Comparison of ENCODE assay signal across 19 cellular contexts in the genomic region with DNA sequence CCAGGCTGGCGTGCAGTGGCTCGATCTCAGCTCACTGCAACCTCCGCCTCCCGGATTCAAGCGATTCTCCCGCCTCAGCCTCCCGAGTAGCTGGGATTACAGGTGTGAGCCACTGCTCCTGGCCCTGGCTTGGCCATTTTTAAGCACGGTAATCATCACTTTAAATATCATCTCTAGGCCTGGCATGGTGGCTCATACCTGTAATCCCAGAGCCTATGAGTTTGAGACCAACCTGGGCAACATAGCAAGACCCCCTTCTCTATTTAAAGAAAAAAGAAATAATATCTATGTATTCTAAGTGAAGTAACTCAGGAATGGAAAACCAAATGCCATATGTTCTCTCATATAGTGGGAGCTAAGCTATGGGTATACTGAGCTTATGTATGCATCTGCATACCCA. TPM values are rescaled to one million over a fixed set of nuclear protein-coding genes. Genes with fewer than 3 reads are reported as not detected.
DNase-seq lines count a peak whose midpoint lies in the region; ATAC-seq, FAIRE-seq and TF ChIP-seq lines count a peak whose summit lies in the region.
"Not testable (repeated sequence)": the region's sequence is repeated elsewhere in the genome, so short reads cannot be mapped to it uniquely, and the experiment has no call there.
"Had no signal": no experiment of that assay in that cellular context is flagged by ENCODE, and none has a peak within 500 bp of the region (broad histone marks: within the 10 kb centered on the region; RNA-seq: fewer than 3 reads in every experiment).

No MANE protein-coding gene starts in this region.

- TF ChIP-seq RAD21 in HepG2 (CRISPR knock-in tag; IDR thresholded peaks at IDR 0.05); liver (IDR thresholded peaks at IDR 0.05): not testable (repeated sequence)

- 84 to 88% methylated on average over 8 of the region's 8 CpGs for WGBS in body of pancreas, 2 donors
- 90% methylated on average over 8 of the region's 8 CpGs for WGBS in esophagus muscularis mucosa
- WGBS in HepG2 (ENCODE audit: low lambda C conversion rate), result 20% methylated on average over 8 of the region's 8 CpGs
- 65% methylated on average over 8 of the region's 8 CpGs for WGBS in liver
- WGBS in right lobe of liver (ENCODE audit: insufficient coverage, low coverage, low lambda C conversion rate, missing lambda C conversion rate), result 44% methylated on average over 8 of the region's 8 CpGs

- H3K27ac ChIP-seq in body of pancreas (peak overlapping the region in 3 of 4 donors; percentile 49 to 78 (median 73)), HepG2 (ENCODE audit: extremely low read length, insufficient read depth, low read length) (peak overlapping the region; percentile 96), liver (ENCODE audit: low read depth in 1 of 2, low read length in 2 of 2) (peak overlapping the region; percentile 84 to 89), right lobe of liver (peak overlapping the region; percentile 71 to 94 (median 90)), subcutaneous abdominal adipose tissue (ENCODE audit: low read depth, low read length) (peak overlapping the region; percentile 98)
- not testable (repeated sequence) for H3K27ac ChIP-seq in esophagus muscularis mucosa (replicated peaks in 1 of 4)

- DNase-seq in adipocyte (ENCODE audit: low read depth); body of pancreas; HepG2 (ENCODE audit: low spot score); right lobe of liver: not testable (repeated sequence)
- DNase-seq in esophagus muscularis mucosa (ENCODE audit: extremely low spot score) (peak; percentile 12), ureter (ENCODE audit: low spot score) (peak; percentile 5)

- H2AFZ ChIP-seq in HepG2 (ENCODE audit: low read length), result not testable (repeated sequence)

- in situ Hi-C loops in HepG2 (cut with HindIII; ENCODE audit: extremely low pct_ligation_motif_present, low pct_unique_long_range_greater_than_20kb), result loop anchor here (10.0 kb wide), 1 partner anchor 47 kb away; a partner anchor contains a TSS

- CTCF ChIA-PET in HepG2 (lab: Yijun Ruan, JAX; ENCODE audit: low intra/inter-chr PET ratio, low total read pairs), result not testable (repeated sequence)

- TF ChIP-seq EP300 in esophagus muscularis mucosa (IDR thresholded peaks at IDR 0.05); HepG2 (IDR thresholded peaks at IDR 0.05; ENCODE audit: low read depth in 2 of 2, low read length in 2 of 2); HepG2 (CRISPR knock-in tag; IDR thresholded peaks at IDR 0.05; ENCODE audit: borderline replicate concordance): not testable (repeated sequence)

- not testable (repeated sequence) for H4K20me1 ChIP-seq in HepG2 (ENCODE audit: insufficient read depth, low read length)

- FAIRE-seq in HepG2 (lab: Jason Lieb, UNC), result not testable (repeated sequence)

- TF ChIP-seq POLR2A in body of pancreas (IDR thresholded peaks at IDR 0.05); esophagus muscularis mucosa (IDR thresholded peaks at IDR 0.05; ENCODE audit: low read depth); HepG2 (IDR thresholded peaks at IDR 0.05; ENCODE audit: insufficient read depth in 1 of 2, low read depth in 2 of 2, low read length in 2 of 2); right lobe of liver (IDR thresholded peaks at IDR 0.05): not testable (repeated sequence)

- peaks cover 96% of the 10 kb centered on the region for H3K79me2 ChIP-seq in HepG2 (ENCODE audit: insufficient read depth, low read length)

- ATAC-seq in body of pancreas, HepG2, right lobe of liver: not testable (repeated sequence)

- H3K4me1 ChIP-seq in adipocyte (ENCODE audit: control insufficient read depth, insufficient read depth, low read length), result peaks cover 46% of the 10 kb centered on the region
- H3K4me1 ChIP-seq in body of pancreas, result peaks cover 46% of the 10 kb centered on the region
- not testable (repeated sequence) for H3K4me1 ChIP-seq in esophagus muscularis mucosa
- H3K4me1 ChIP-seq in HepG2 (ENCODE audit: insufficient read depth, low read length), result peaks cover 42% of the 10 kb centered on the region
- H3K4me1 ChIP-seq in liver (ENCODE audit: control insufficient read depth in 4 of 4, insufficient read depth in 4 of 4, low read length in 3 of 4), result peaks cover 4 to 31% (median 18%) of the 10 kb centered on the region in 4 donors
- H3K4me1 ChIP-seq in right lobe of liver, result peaks cover 0 to 24% (median 6%) of the 10 kb centered on the region in 4 donors
- peaks cover 0 to 37% (median 10%) of the 10 kb centered on the region in 5 donors for H3K4me1 ChIP-seq in subcutaneous abdominal adipose tissue (ENCODE audit: control insufficient read depth in 5 of 5, insufficient read depth in 5 of 5, low read length in 5 of 5)

- H3K4me2 ChIP-seq in HepG2 (ENCODE audit: low read depth, low read length), result peak overlapping the region; percentile 83

- not testable (repeated sequence) for H3K36me3 ChIP-seq in adipocyte (ENCODE audit: control insufficient read depth, insufficient read depth, low read length, severe bottlenecking); body of pancreas (replicated peaks in 1 of 2; ENCODE audit: insufficient read depth in 1 of 2, low read depth in 2 of 2); esophagus muscularis mucosa; HepG2 (replicated peaks in 1 of 2; ENCODE audit: control insufficient read depth in 1 of 2, insufficient read depth in 2 of 2, low read length in 2 of 2); liver (ENCODE audit: control insufficient read depth in 4 of 4, insufficient read depth in 3 of 4, low read depth in 1 of 4, low read length in 3 of 4); right lobe of liver; subcutaneous abdominal adipose tissue (ENCODE audit: control insufficient read depth in 5 of 5, insufficient read depth in 5 of 5, low read length in 5 of 5)

- not testable (repeated sequence) for H3K9me3 ChIP-seq in adipocyte (ENCODE audit: control insufficient read depth, low read length); body of pancreas; esophagus muscularis mucosa; HepG2 (ENCODE audit: low read length); liver (ENCODE audit: control insufficient read depth in 4 of 4, low read length in 3 of 4); right lobe of liver; subcutaneous abdominal adipose tissue (ENCODE audit: control insufficient read depth in 5 of 5, low read length in 5 of 5)

- H3K9ac ChIP-seq in adipocyte (ENCODE audit: low read length) (peak overlapping the region; percentile 42), HepG2 (ENCODE audit: insufficient read depth, low read depth, low read length) (peak overlapping the region; percentile 35; the same call in 1 of the 2 replicates), liver (ENCODE audit: low read depth in 1 of 2, low read length in 2 of 2) (peak overlapping the region in 1 of 2 donors; percentile 25), subcutaneous abdominal adipose tissue (ENCODE audit: low read length in 5 of 5) (peak overlapping the region in 2 of 5 donors; percentile 7 to 68)

- not testable (repeated sequence) for H3K4me3 ChIP-seq in adipocyte (ENCODE audit: low read length); body of pancreas; esophagus muscularis mucosa; subcutaneous abdominal adipose tissue (ENCODE audit: low read depth in 1 of 5, low read length in 5 of 5)
- peak overlapping the region; percentile 62 to 99 (median 75) for H3K4me3 ChIP-seq in HepG2 (replicated peaks in 1 of 3; ENCODE audit: insufficient read depth in 1 of 3, low read depth in 2 of 3, low read length in 3 of 3)
- peak overlapping the region in 1 of 3 donors; percentile 60 for H3K4me3 ChIP-seq in liver (ENCODE audit: low read depth in 1 of 3, low read length in 3 of 3)
- peak overlapping the region in 2 of 3 donors; percentile 50 to 62 for H3K4me3 ChIP-seq in right lobe of liver

- H3K27me3 ChIP-seq in adipocyte (replicated peaks; ENCODE audit: control insufficient read depth, insufficient read depth, low read length); body of pancreas; esophagus muscularis mucosa; HepG2 (ENCODE audit: control insufficient read depth in 1 of 2, insufficient read depth in 2 of 2, low read length in 2 of 2); liver (ENCODE audit: control insufficient read depth in 4 of 4, insufficient read depth in 4 of 4, low read length in 3 of 4); right lobe of liver; subcutaneous abdominal adipose tissue (ENCODE audit: control insufficient read depth in 5 of 5, insufficient read depth in 4 of 5, low read length in 5 of 5): not testable (repeated sequence)

- POLR2A ChIA-PET in HepG2 (lab: Yijun Ruan, JAX), result interaction anchor here (1.2 to 11.5 kb wide), 4 partner anchors 16 to 286 kb away, joined by 4 to 121 read pairs (median 8); a partner anchor contains a TSS

- not testable (repeated sequence) for BruUV-seq in HepG2 (replicated peaks; lab: Mats Ljungman, UMichigan)

- not testable (repeated sequence) for TF ChIP-seq CTCF in body of pancreas (IDR thresholded peaks at IDR 0.05); esophagus muscularis mucosa (IDR thresholded peaks at IDR 0.05); HepG2 (CRISPR knock-in tag; IDR thresholded peaks at IDR 0.05); liver (IDR thresholded peaks at IDR 0.05; ENCODE audit: low read depth, low read length, missing input control); right lobe of liver (IDR thresholded peaks at IDR 0.05)

- intact Hi-C loops in body of pancreas (cut with DNase I); esophagus muscularis mucosa (cut with DNase I); right lobe of liver (cut with DNase I): not testable (repeated sequence)
- intact Hi-C loops in HepG2 (cut with micrococcal nuclease; ENCODE audit: unreplicated experiment), result loop anchor here (2.0 to 10.0 kb wide), 2 partner anchors 47 to 227 kb away; a partner anchor contains a TSS

RNA-seq across cellular contexts. Expression of a gene that starts 4.8 kb away (rescaled TPM):
- total RNA-seq in body of pancreas (1 to 10 TPM; 2.1 to 3.6 TPM), esophagus muscularis mucosa (under 1 TPM in 1 of 4 donors, not detected in 3; under 0.01 TPM), HepG2 (2016; rRNA removed; fragmentation: Illumina TruSeq; extraction: Trizol) (41.9 and 82.0 TPM in 2 replicates), liver (10 to 100 TPM; 28.0 to 31.0 TPM), right lobe of liver (10 to 100 TPM; 12.3 to 54.5 (median 17.5) TPM), ureter (0.08 TPM)
- total RNA-seq in HepG2 (2016; cell fraction: cytosol; rRNA removed; fragmentation: Illumina TruSeq; extraction: Trizol; ENCODE audit: low read depth), result 4.8 and 6.1 TPM in 2 replicates
- total RNA-seq in HepG2 (2016; cell fraction: insoluble cytoplasmic fraction; rRNA removed; fragmentation: Illumina TruSeq; extraction: Trizol), result 38.0 and 82.0 TPM in 2 replicates
- 12.2 and 15.5 TPM in 2 replicates for total RNA-seq in HepG2 (2016; cell fraction: membrane; rRNA removed; fragmentation: Illumina TruSeq; extraction: Trizol)
- total RNA-seq in HepG2 (2016; cell fraction: nucleus; rRNA removed; fragmentation: Illumina TruSeq; extraction: Trizol), result 91.7 and 106 TPM in 2 replicates
- polyA plus RNA-seq in HepG2 (2011; rRNA removed) (22.6 and 25.3 TPM in 2 replicates), liver (10 to 100 TPM; 13.5 to 17.5 TPM)
- 14.6 and 18.2 TPM in 2 replicates for polyA plus RNA-seq in HepG2 (2011; cell fraction: cytosol; rRNA removed)
- 12.6 and 12.7 TPM in 2 replicates for polyA plus RNA-seq in HepG2 (2011; cell fraction: nucleus; rRNA removed)
- 28.3 and 43.2 TPM in 2 replicates for polyA plus RNA-seq in HepG2 (2012)
- 2.7 and 3.0 TPM in 2 replicates for polyA plus RNA-seq in HepG2 (2016; cell fraction: cytosol; fragmentation: Illumina TruSeq; extraction: Trizol; ENCODE audit: low read depth)
- polyA plus RNA-seq in HepG2 (2016; cell fraction: insoluble cytoplasmic fraction; fragmentation: Illumina TruSeq; extraction: Trizol; ENCODE audit: low read depth), result 26.6 and 27.9 TPM in 2 replicates
- 5.6 and 7.1 TPM in 2 replicates for polyA plus RNA-seq in HepG2 (2016; cell fraction: membrane; fragmentation: Illumina TruSeq; extraction: Trizol; ENCODE audit: low read depth)
- 95.1 and 96.3 TPM in 2 replicates for polyA plus RNA-seq in HepG2 (2016; cell fraction: nucleus; fragmentation: Illumina TruSeq; extraction: Trizol; ENCODE audit: insufficient read depth, low read depth)
- polyA minus RNA-seq in HepG2 (2011; rRNA and poly(A)+ RNA removed; ENCODE audit: low replicate concordance), result 0.02 and 40.4 TPM in 2 replicates
- polyA minus RNA-seq in HepG2 (2011; cell fraction: cytosol; rRNA and poly(A)+ RNA removed), result 25.4 and 30.9 TPM in 2 replicates
- polyA minus RNA-seq in HepG2 (2011; cell fraction: nucleus; rRNA and poly(A)+ RNA removed), result 19.8 and 25.6 TPM in 2 replicates
- total RNA-seq: A172; A673; B cell; CD4-positive, alpha-beta memory T cell; CD4-positive, alpha-beta T cell; CD4-positive, CD25-positive, alpha-beta regulatory T cell; CD8-positive, alpha-beta memory T cell; Daoy had no signal
- polyA plus RNA-seq: AG04450; BJ; CD14-positive monocyte; CD8-positive, alpha-beta memory T cell had no signal

RNA-seq across cellular contexts. Expression of a gene that starts 45.4 kb away (rescaled TPM):
- total RNA-seq in body of pancreas, result 10 to 100 TPM; 30.9 to 46.8 TPM
- total RNA-seq in esophagus muscularis mucosa, result 10 to 100 TPM; 30.6 to 37.4 (median 33.9) TPM
- total RNA-seq in HepG2 (2016; rRNA removed; fragmentation: Illumina TruSeq; extraction: Trizol), result 78.8 and 118 TPM in 2 replicates
- total RNA-seq in HepG2 (2016; cell fraction: cytosol; rRNA removed; fragmentation: Illumina TruSeq; extraction: Trizol; ENCODE audit: low read depth), result 21.8 and 22.9 TPM in 2 replicates
- total RNA-seq in HepG2 (2016; cell fraction: insoluble cytoplasmic fraction; rRNA removed; fragmentation: Illumina TruSeq; extraction: Trizol), result 76.0 and 117 TPM in 2 replicates
- 29.8 and 32.6 TPM in 2 replicates for total RNA-seq in HepG2 (2016; cell fraction: membrane; rRNA removed; fragmentation: Illumina TruSeq; extraction: Trizol)
- 76.8 and 78.9 TPM in 2 replicates for total RNA-seq in HepG2 (2016; cell fraction: nucleus; rRNA removed; fragmentation: Illumina TruSeq; extraction: Trizol)
- 8.5 and 15.9 TPM in 2 replicates for polyA plus RNA-seq in HepG2 (2011; rRNA removed)
- polyA plus RNA-seq in HepG2 (2011; cell fraction: cytosol; rRNA removed), result 14.7 and 19.0 TPM in 2 replicates
- polyA plus RNA-seq in HepG2 (2011; cell fraction: nucleus; rRNA removed), result 15.3 and 15.9 TPM in 2 replicates
- 36.0 and 49.9 TPM in 2 replicates for polyA plus RNA-seq in HepG2 (2012)
- 2.5 and 2.6 TPM in 2 replicates for polyA plus RNA-seq in HepG2 (2016; cell fraction: cytosol; fragmentation: Illumina TruSeq; extraction: Trizol; ENCODE audit: low read depth)
- polyA plus RNA-seq in HepG2 (2016; cell fraction: insoluble cytoplasmic fraction; fragmentation: Illumina TruSeq; extraction: Trizol; ENCODE audit: low read depth), result 97.4 and 97.7 TPM in 2 replicates
- polyA plus RNA-seq in HepG2 (2016; cell fraction: membrane; fragmentation: Illumina TruSeq; extraction: Trizol; ENCODE audit: low read depth), result 7.6 and 11.5 TPM in 2 replicates
- 67.8 and 70.4 TPM in 2 replicates for polyA plus RNA-seq in HepG2 (2016; cell fraction: nucleus; fragmentation: Illumina TruSeq; extraction: Trizol; ENCODE audit: insufficient read depth, low read depth)
- 29.7 and 32.1 TPM in 2 replicates for polyA minus RNA-seq in HepG2 (2011; rRNA and poly(A)+ RNA removed; ENCODE audit: low replicate concordance)
- polyA minus RNA-seq in HepG2 (2011; cell fraction: cytosol; rRNA and poly(A)+ RNA removed), result 50.7 and 53.5 TPM in 2 replicates
- polyA minus RNA-seq in HepG2 (2011; cell fraction: nucleus; rRNA and poly(A)+ RNA removed), result 59.6 and 61.7 TPM in 2 replicates
- total RNA-seq in liver, result 10 to 100 TPM; 37.6 to 45.2 TPM
- 10 to 100 TPM; 13.3 to 24.0 TPM for polyA plus RNA-seq in liver
- 10 to 100 TPM; 17.5 to 29.7 (median 24.6) TPM for total RNA-seq in right lobe of liver
- 59.4 TPM for total RNA-seq in ureter

RNA-seq across cellular contexts. Expression of a gene that starts 47.2 kb away (rescaled TPM):
- 1,000 to 10,000 TPM in 1 of 2 donors, 100 to 1,000 TPM in 1; 811 to 1,738 TPM for total RNA-seq in body of pancreas
- 1,000 to 10,000 TPM; 1,962 to 6,543 (median 3,653) TPM for total RNA-seq in esophagus muscularis mucosa
- total RNA-seq in HepG2 (2016; rRNA removed; fragmentation: Illumina TruSeq; extraction: Trizol), result 2,148 and 2,808 TPM in 2 replicates
- 2,980 and 3,556 TPM in 2 replicates for total RNA-seq in HepG2 (2016; cell fraction: cytosol; rRNA removed; fragmentation: Illumina TruSeq; extraction: Trizol; ENCODE audit: low read depth)
- total RNA-seq in HepG2 (2016; cell fraction: insoluble cytoplasmic fraction; rRNA removed; fragmentation: Illumina TruSeq; extraction: Trizol), result 2,243 and 2,719 TPM in 2 replicates
- 4,819 and 5,825 TPM in 2 replicates for total RNA-seq in HepG2 (2016; cell fraction: membrane; rRNA removed; fragmentation: Illumina TruSeq; extraction: Trizol)
- 939 and 947 TPM in 2 replicates for total RNA-seq in HepG2 (2016; cell fraction: nucleus; rRNA removed; fragmentation: Illumina TruSeq; extraction: Trizol)
- 849 and 993 TPM in 2 replicates for polyA plus RNA-seq in HepG2 (2011; rRNA removed)
- polyA plus RNA-seq in HepG2 (2011; cell fraction: cytosol; rRNA removed), result 1,096 and 1,918 TPM in 2 replicates
- polyA plus RNA-seq in HepG2 (2011; cell fraction: nucleus; rRNA removed), result 226 and 300 TPM in 2 replicates
- polyA plus RNA-seq in HepG2 (2012), result 2,363 and 2,846 TPM in 2 replicates
- 1,711 and 1,965 TPM in 2 replicates for polyA plus RNA-seq in HepG2 (2016; cell fraction: cytosol; fragmentation: Illumina TruSeq; extraction: Trizol; ENCODE audit: low read depth)
- polyA plus RNA-seq in HepG2 (2016; cell fraction: insoluble cytoplasmic fraction; fragmentation: Illumina TruSeq; extraction: Trizol; ENCODE audit: low read depth), result 1,418 and 1,522 TPM in 2 replicates
- polyA plus RNA-seq in HepG2 (2016; cell fraction: membrane; fragmentation: Illumina TruSeq; extraction: Trizol; ENCODE audit: low read depth), result 2,738 and 2,765 TPM in 2 replicates
- 819 and 843 TPM in 2 replicates for polyA plus RNA-seq in HepG2 (2016; cell fraction: nucleus; fragmentation: Illumina TruSeq; extraction: Trizol; ENCODE audit: insufficient read depth, low read depth)
- 55.2 and 89.0 TPM in 2 replicates for polyA minus RNA-seq in HepG2 (2011; rRNA and poly(A)+ RNA removed; ENCODE audit: low replicate concordance)
- 458 and 550 TPM in 2 replicates for polyA minus RNA-seq in HepG2 (2011; cell fraction: cytosol; rRNA and poly(A)+ RNA removed)
- 350 and 404 TPM in 2 replicates for polyA minus RNA-seq in HepG2 (2011; cell fraction: nucleus; rRNA and poly(A)+ RNA removed)
- total RNA-seq in liver, result 1,000 to 10,000 TPM in 1 of 2 donors, 100 to 1,000 TPM in 1; 732 to 1,176 TPM
- polyA plus RNA-seq in liver, result 100 to 1,000 TPM; 427 to 499 TPM
- total RNA-seq in right lobe of liver, result 1,000 to 10,000 TPM in 2 of 6 experiments, 100 to 1,000 TPM in 4; 353 to 1,546 (median 454) TPM
- 1,753 TPM for total RNA-seq in ureter

RNA-seq across cellular contexts. Expression of a gene that starts 47.3 kb away (rescaled TPM):
- total RNA-seq in body of pancreas (10 to 100 TPM in 1 of 2 donors, 1 to 10 TPM in 1; 4.9 to 15.3 TPM), esophagus muscularis mucosa (10 to 100 TPM in 2 of 4 donors, 1 to 10 TPM in 2; 8.5 to 11.6 (median 9.7) TPM), HepG2 (2016; rRNA removed; fragmentation: Illumina TruSeq; extraction: Trizol) (16.6 and 18.3 TPM in 2 replicates), liver (1 to 10 TPM; 7.1 to 9.7 TPM), right lobe of liver (10 to 100 TPM in 4 of 6 experiments, 1 to 10 TPM in 2; 7.0 to 20.4 (median 13.1) TPM), ureter (25.0 TPM)
- 5.2 and 5.6 TPM in 2 replicates for total RNA-seq in HepG2 (2016; cell fraction: cytosol; rRNA removed; fragmentation: Illumina TruSeq; extraction: Trizol; ENCODE audit: low read depth)
- 15.0 and 16.2 TPM in 2 replicates for total RNA-seq in HepG2 (2016; cell fraction: insoluble cytoplasmic fraction; rRNA removed; fragmentation: Illumina TruSeq; extraction: Trizol)
- total RNA-seq in HepG2 (2016; cell fraction: membrane; rRNA removed; fragmentation: Illumina TruSeq; extraction: Trizol), result 8.9 and 9.9 TPM in 2 replicates
- 14.3 and 14.8 TPM in 2 replicates for total RNA-seq in HepG2 (2016; cell fraction: nucleus; rRNA removed; fragmentation: Illumina TruSeq; extraction: Trizol)
- polyA plus RNA-seq in HepG2 (2011; rRNA removed) (11.4 and 16.0 TPM in 2 replicates), liver (1 to 10 TPM; 9.4 to 9.7 TPM)
- polyA plus RNA-seq in HepG2 (2011; cell fraction: cytosol; rRNA removed), result 7.9 and 8.2 TPM in 2 replicates
- 5.6 and 9.5 TPM in 2 replicates for polyA plus RNA-seq in HepG2 (2011; cell fraction: nucleus; rRNA removed)
- 12.1 and 15.8 TPM in 2 replicates for polyA plus RNA-seq in HepG2 (2012)
- 4.1 and 4.2 TPM in 2 replicates for polyA plus RNA-seq in HepG2 (2016; cell fraction: cytosol; fragmentation: Illumina TruSeq; extraction: Trizol; ENCODE audit: low read depth)
- 19.8 and 20.7 TPM in 2 replicates for polyA plus RNA-seq in HepG2 (2016; cell fraction: insoluble cytoplasmic fraction; fragmentation: Illumina TruSeq; extraction: Trizol; ENCODE audit: low read depth)
- polyA plus RNA-seq in HepG2 (2016; cell fraction: membrane; fragmentation: Illumina TruSeq; extraction: Trizol; ENCODE audit: low read depth), result 7.1 and 7.2 TPM in 2 replicates
- 29.7 and 30.7 TPM in 2 replicates for polyA plus RNA-seq in HepG2 (2016; cell fraction: nucleus; fragmentation: Illumina TruSeq; extraction: Trizol; ENCODE audit: insufficient read depth, low read depth)
- 1.7 and 4.9 TPM in 2 replicates for polyA minus RNA-seq in HepG2 (2011; rRNA and poly(A)+ RNA removed; ENCODE audit: low replicate concordance)
- polyA minus RNA-seq in HepG2 (2011; cell fraction: cytosol; rRNA and poly(A)+ RNA removed), result 4.3 and 5.0 TPM in 2 replicates
- 13.9 and 19.6 TPM in 2 replicates for polyA minus RNA-seq in HepG2 (2011; cell fraction: nucleus; rRNA and poly(A)+ RNA removed)
